Comparison of ENCODE assay signal across 18 cellular contexts in the genomic region with DNA sequence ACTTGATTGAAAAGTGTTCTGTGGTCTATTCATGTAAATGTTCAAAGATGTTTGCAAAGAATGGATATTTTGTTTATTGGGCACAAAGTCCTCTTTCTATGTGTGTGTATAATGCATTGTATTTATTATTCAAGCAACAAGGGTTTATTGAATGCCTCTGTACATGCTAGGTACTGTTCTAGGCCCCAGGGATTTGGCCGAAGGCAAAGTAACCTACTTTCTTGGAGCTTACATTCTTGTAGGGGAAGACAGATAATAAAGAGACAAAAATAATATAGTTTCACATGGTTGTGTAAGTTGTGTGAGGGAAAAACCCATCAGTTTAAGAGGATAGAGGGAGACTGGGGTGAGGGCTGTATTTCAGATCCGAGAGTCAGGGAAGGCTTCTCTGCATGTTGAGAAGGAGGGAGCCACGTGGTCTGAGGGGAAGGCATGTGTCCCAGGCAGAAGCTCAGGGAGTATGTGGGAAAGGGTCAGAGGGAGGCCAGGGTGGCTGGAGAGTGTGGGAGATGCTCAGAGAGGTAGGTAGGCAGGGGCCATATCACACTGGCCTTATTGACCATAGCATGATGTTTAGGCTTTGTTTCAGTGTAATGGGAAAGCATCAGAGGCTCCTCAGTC. TPM values are rescaled to one million over a fixed set of nuclear protein-coding genes. Genes with fewer than 3 reads are reported as not detected.
DNase-seq lines count a peak whose midpoint lies in the region; ATAC-seq and TF ChIP-seq lines count a peak whose summit lies in the region.
"Had no signal": no experiment of that assay in that cellular context is flagged by ENCODE, and none has a peak within 500 bp of the region (broad histone marks: within the 10 kb centered on the region; RNA-seq: fewer than 3 reads in every experiment).

No MANE protein-coding gene starts in this region.

- H3K27ac Mint-ChIP-seq in endothelial cell (ENCODE audit: unreplicated experiment): no peak overlapping the region
- peak overlapping the region; percentile 16 for H3K27ac Mint-ChIP-seq in nephron progenitor cell
- H3K27ac Mint-ChIP-seq in activated CD4-positive, alpha-beta T cell treated with anti-CD3 and anti-CD28 coated beads for 36 hours: no peak overlapping the region
- H3K27ac Mint-ChIP-seq: HFFc6 had no signal

- H3K9me3 Mint-ChIP-seq in endothelial cell (ENCODE audit: unreplicated experiment) (no peaks in the 10 kb centered on the region), nephron progenitor cell (peaks cover 21% of the 10 kb centered on the region)
- peaks cover 7% of the 10 kb centered on the region for H3K9me3 Mint-ChIP-seq in activated CD4-positive, alpha-beta T cell treated with anti-CD3 and anti-CD28 coated beads for 36 hours (ENCODE audit: low read depth)

- POLR2A ChIA-PET in activated CD4-positive, alpha-beta T cell treated with anti-CD3 and anti-CD28 coated beads for 36 hours (lab: Charles Lee): no interaction called here

- TF ChIP-seq CTCF in endothelial cell (IDR thresholded peaks at IDR 0.05; ENCODE audit: unreplicated experiment) (no peak), nephron progenitor cell (IDR thresholded peaks at IDR 0.05) (no peak)

- H3K27me3 Mint-ChIP-seq in endothelial cell (ENCODE audit: unreplicated experiment) (no peaks in the 10 kb centered on the region), nephron progenitor cell (ENCODE audit: low read depth, poor library complexity) (peaks cover 8% of the 10 kb centered on the region)
- H3K27me3 Mint-ChIP-seq in activated CD4-positive, alpha-beta T cell treated with anti-CD3 and anti-CD28 coated beads for 36 hours: no peaks in the 10 kb centered on the region

- H3K4me3 Mint-ChIP-seq in endothelial cell (ENCODE audit: unreplicated experiment) (peak overlapping the region; percentile 1), nephron progenitor cell (no peak overlapping the region)
- no peak overlapping the region for H3K4me3 Mint-ChIP-seq in activated CD4-positive, alpha-beta T cell treated with anti-CD3 and anti-CD28 coated beads for 36 hours
- H3K4me3 Mint-ChIP-seq: CD4-positive, alpha-beta memory T cell; HFFc6 had no signal

- in situ Hi-C loops in SK-MEL-5 (cut with HindIII; ENCODE audit: low pct_unique_long_range_greater_than_20kb, low sequenced_read_pairs): no loop called here

- intact Hi-C loops in activated CD4-positive, alpha-beta T cell treated with anti-CD3 and anti-CD28 coated beads for 36 hours (cut with DNase I, micrococcal nuclease): no loop called here

- peaks cover 5% of the 10 kb centered on the region for H3K4me1 Mint-ChIP-seq in endothelial cell (ENCODE audit: unreplicated experiment)
- H3K4me1 Mint-ChIP-seq in nephron progenitor cell: no peaks in the 10 kb centered on the region
- H3K4me1 Mint-ChIP-seq in activated CD4-positive, alpha-beta T cell treated with anti-CD3 and anti-CD28 coated beads for 36 hours: peaks cover 10% of the 10 kb centered on the region

- CTCF ChIA-PET in activated CD4-positive, alpha-beta T cell treated with anti-CD3 and anti-CD28 coated beads for 36 hours (lab: Charles Lee): no interaction called here

- no peak for ATAC-seq in activated CD4-positive, alpha-beta T cell treated with anti-CD3 and anti-CD28 coated beads for 36 hours
- ATAC-seq in GM19328 (IDR thresholded peaks at IDR 0.05; ENCODE audit: unreplicated experiment) (no peak), GM18873 (IDR thresholded peaks at IDR 0.05; ENCODE audit: low FRiP score, unreplicated experiment) (no peak)
- ATAC-seq: GM12878 had no signal

- peaks cover 5% of the 10 kb centered on the region for H3K36me3 Mint-ChIP-seq in endothelial cell (ENCODE audit: low read depth, unreplicated experiment)
- no peaks in the 10 kb centered on the region for H3K36me3 Mint-ChIP-seq in nephron progenitor cell (ENCODE audit: low read depth)
- H3K36me3 Mint-ChIP-seq in activated CD4-positive, alpha-beta T cell treated with anti-CD3 and anti-CD28 coated beads for 36 hours (ENCODE audit: low read depth): peaks cover 6% of the 10 kb centered on the region

- peak; percentile 92 for DNase-seq in SK-MEL-5 (ENCODE audit: low read depth, low spot score)
- DNase-seq in endothelial cell (ENCODE audit: low spot score): no peak
- DNase-seq in nephron progenitor cell: no peak
- peak; percentile 55 for DNase-seq in pons (ENCODE audit: low spot score)
- no peak for DNase-seq in HPDE6-E6E7 (ENCODE audit: extremely low spot score)
- DNase-seq in activated CD4-positive, alpha-beta T cell treated with anti-CD3 and anti-CD28 coated beads for 36 hours: no peak
- DNase-seq: C1 segment of cervical spinal cord; CD4-positive, alpha-beta memory T cell; DMS 273 treated with DMSO at 0.1 percent for 48 hours; DMS79; EL; GDM1; GOT3; HFFc6 had no signal

RNA-seq across cellular contexts. Expression of a gene that starts 40.4 kb away (rescaled TPM):
- 2.3 and 3.0 TPM in 2 replicates for total RNA-seq in SK-MEL-5 (2014; rRNA removed; shearing (Covaris generic))
- 2.8 and 4.3 TPM in 2 replicates for polyA plus RNA-seq in SK-MEL-5 (2015; cell fraction: cytosol; rRNA removed)
- 2.4 and 3.1 TPM in 2 replicates for polyA plus RNA-seq in SK-MEL-5 (2015; cell fraction: nucleus; rRNA removed)
- total RNA-seq in endothelial cell (ENCODE audit: unreplicated experiment): 1.7 TPM
- 10 to 100 TPM in 1 of 2 experiments, 1 to 10 TPM in 1; 8.6 to 11.3 TPM for total RNA-seq in activated CD4-positive, alpha-beta T cell treated with anti-CD3 and anti-CD28 coated beads for 36 hours
- total RNA-seq: A673 had no signal

Comparison
In these comparisons a context has a peak if more than half of its experiments do, and no peak if none do; other contexts are left out.
1. DNase-seq: peak in SK-MEL-5 (single experiment) and pons (single experiment); none in endothelial cell (single experiment), nephron progenitor cell (single experiment), HPDE6-E6E7 (single experiment) and activated CD4-positive, alpha-beta T cell treated with anti-CD3 and anti-CD28 coated beads for 36 hours (single experiment).